Comparison of ENCODE assay signal across 2 cellular contexts in the genomic region with DNA sequence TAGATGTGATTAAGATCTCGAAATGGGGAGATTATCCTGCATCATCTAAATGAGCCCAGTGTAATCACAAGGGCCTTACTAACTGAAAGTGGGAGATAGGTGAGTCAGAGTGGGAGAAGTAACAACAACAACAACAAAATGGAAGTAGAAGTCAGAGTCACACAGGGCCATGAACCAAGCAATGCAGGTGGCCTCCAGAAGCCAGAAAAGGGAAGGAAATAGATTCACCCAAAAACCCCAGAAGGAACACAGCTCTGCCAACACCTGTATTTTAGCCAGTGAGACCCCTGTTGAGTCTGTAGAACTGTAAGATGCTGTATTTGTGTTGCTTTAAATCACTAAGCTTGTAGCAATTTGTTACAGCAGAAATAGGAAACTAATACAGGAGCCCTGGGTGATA.
TF ChIP-seq lines count a peak whose summit lies in the region.

No MANE protein-coding gene starts in this region.

TF ChIP-seq in SK-N-SH, 30 proteins besides CTCF, POLR2A, EP300 and RAD21 (continued from another document):
- TF ChIP-seq EZH2phosphoT487 (IDR thresholded peaks at IDR 0.05; ENCODE audit: borderline replicate concordance, low read depth): no peak
- no peak for TF ChIP-seq RCOR1 (IDR thresholded peaks at IDR 0.05; ENCODE audit: low read length)
- no peak for TF ChIP-seq TEAD4 (IDR thresholded peaks at IDR 0.05; ENCODE audit: borderline replicate concordance, insufficient read depth)
- TF ChIP-seq RFX5 (IDR thresholded peaks at IDR 0.05; ENCODE audit: low read length): no peak
- no peak for TF ChIP-seq NRF1 (IDR thresholded peaks at IDR 0.05; ENCODE audit: low read depth, low read length)
- TF ChIP-seq FOXM1 (IDR thresholded peaks at IDR 0.05; ENCODE audit: low read depth): no peak
- TF ChIP-seq YY1 (IDR thresholded peaks at IDR 0.05; ENCODE audit: low read depth): no peak
- TF ChIP-seq SIN3A (IDR thresholded peaks at IDR 0.05; ENCODE audit: borderline replicate concordance, low read depth, low read length): no peak

TF ChIP-seq in SK-N-SH treated with all-trans-retinoic acid at 6 μM for 48 hours, 23 proteins besides CTCF, POLR2A, EP300 and RAD21 (continued from another document):
- TF ChIP-seq, protein P1, sequence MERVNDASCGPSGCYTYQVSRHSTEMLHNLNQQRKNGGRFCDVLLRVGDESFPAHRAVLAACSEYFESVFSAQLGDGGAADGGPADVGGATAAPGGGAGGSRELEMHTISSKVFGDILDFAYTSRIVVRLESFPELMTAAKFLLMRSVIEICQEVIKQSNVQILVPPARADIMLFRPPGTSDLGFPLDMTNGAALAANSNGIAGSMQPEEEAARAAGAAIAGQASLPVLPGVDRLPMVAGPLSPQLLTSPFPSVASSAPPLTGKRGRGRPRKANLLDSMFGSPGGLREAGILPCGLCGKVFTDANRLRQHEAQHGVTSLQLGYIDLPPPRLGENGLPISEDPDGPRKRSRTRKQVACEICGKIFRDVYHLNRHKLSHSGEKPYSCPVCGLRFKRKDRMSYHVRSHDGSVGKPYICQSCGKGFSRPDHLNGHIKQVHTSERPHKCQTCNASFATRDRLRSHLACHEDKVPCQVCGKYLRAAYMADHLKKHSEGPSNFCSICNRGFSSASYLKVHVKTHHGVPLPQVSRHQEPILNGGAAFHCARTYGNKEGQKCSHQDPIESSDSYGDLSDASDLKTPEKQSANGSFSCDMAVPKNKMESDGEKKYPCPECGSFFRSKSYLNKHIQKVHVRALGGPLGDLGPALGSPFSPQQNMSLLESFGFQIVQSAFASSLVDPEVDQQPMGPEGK (CRISPR knock-in tag; IDR thresholded peaks at IDR 0.05; ENCODE audit: borderline replicate concordance): no peak
- no peak for TF ChIP-seq OSR1 (CRISPR knock-in tag; IDR thresholded peaks at IDR 0.05)
- TF ChIP-seq, protein P2, sequence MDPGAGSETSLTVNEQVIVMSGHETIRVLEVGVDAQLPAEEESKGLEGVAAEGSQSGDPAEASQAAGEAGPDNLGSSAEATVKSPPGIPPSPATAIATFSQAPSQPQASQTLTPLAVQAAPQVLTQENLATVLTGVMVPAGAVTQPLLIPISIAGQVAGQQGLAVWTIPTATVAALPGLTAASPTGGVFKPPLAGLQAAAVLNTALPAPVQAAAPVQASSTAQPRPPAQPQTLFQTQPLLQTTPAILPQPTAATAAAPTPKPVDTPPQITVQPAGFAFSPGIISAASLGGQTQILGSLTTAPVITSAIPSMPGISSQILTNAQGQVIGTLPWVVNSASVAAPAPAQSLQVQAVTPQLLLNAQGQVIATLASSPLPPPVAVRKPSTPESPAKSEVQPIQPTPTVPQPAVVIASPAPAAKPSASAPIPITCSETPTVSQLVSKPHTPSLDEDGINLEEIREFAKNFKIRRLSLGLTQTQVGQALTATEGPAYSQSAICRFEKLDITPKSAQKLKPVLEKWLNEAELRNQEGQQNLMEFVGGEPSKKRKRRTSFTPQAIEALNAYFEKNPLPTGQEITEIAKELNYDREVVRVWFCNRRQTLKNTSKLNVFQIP (CRISPR knock-in tag; IDR thresholded peaks at IDR 0.05; ENCODE audit: borderline replicate concordance, low read depth): no peak
- TF ChIP-seq ZNF565 (CRISPR knock-in tag; conservative IDR thresholded peaks at IDR 0.05; ENCODE audit: low read depth): no peak
- no peak for TF ChIP-seq GLIS3 (CRISPR knock-in tag; IDR thresholded peaks at IDR 0.05)
- TF ChIP-seq SNAI2 (CRISPR knock-in tag; IDR thresholded peaks at IDR 0.05): no peak
- TF ChIP-seq RARB (CRISPR knock-in tag; IDR thresholded peaks at IDR 0.05): no peak
- TF ChIP-seq PPARA (CRISPR knock-in tag; IDR thresholded peaks at IDR 0.05; ENCODE audit: borderline replicate concordance): no peak
- TF ChIP-seq ISL1 (CRISPR knock-in tag; IDR thresholded peaks at IDR 0.05): no peak
- TF ChIP-seq, protein P3, sequence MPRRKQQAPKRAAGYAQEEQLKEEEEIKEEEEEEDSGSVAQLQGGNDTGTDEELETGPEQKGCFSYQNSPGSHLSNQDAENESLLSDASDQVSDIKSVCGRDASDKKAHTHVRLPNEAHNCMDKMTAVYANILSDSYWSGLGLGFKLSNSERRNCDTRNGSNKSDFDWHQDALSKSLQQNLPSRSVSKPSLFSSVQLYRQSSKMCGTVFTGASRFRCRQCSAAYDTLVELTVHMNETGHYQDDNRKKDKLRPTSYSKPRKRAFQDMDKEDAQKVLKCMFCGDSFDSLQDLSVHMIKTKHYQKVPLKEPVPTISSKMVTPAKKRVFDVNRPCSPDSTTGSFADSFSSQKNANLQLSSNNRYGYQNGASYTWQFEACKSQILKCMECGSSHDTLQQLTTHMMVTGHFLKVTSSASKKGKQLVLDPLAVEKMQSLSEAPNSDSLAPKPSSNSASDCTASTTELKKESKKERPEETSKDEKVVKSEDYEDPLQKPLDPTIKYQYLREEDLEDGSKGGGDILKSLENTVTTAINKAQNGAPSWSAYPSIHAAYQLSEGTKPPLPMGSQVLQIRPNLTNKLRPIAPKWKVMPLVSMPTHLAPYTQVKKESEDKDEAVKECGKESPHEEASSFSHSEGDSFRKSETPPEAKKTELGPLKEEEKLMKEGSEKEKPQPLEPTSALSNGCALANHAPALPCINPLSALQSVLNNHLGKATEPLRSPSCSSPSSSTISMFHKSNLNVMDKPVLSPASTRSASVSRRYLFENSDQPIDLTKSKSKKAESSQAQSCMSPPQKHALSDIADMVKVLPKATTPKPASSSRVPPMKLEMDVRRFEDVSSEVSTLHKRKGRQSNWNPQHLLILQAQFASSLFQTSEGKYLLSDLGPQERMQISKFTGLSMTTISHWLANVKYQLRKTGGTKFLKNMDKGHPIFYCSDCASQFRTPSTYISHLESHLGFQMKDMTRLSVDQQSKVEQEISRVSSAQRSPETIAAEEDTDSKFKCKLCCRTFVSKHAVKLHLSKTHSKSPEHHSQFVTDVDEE (CRISPR knock-in tag; IDR thresholded peaks at IDR 0.05): no peak
